ENCODE assay signal across 9 cellular contexts in the genomic region with DNA sequence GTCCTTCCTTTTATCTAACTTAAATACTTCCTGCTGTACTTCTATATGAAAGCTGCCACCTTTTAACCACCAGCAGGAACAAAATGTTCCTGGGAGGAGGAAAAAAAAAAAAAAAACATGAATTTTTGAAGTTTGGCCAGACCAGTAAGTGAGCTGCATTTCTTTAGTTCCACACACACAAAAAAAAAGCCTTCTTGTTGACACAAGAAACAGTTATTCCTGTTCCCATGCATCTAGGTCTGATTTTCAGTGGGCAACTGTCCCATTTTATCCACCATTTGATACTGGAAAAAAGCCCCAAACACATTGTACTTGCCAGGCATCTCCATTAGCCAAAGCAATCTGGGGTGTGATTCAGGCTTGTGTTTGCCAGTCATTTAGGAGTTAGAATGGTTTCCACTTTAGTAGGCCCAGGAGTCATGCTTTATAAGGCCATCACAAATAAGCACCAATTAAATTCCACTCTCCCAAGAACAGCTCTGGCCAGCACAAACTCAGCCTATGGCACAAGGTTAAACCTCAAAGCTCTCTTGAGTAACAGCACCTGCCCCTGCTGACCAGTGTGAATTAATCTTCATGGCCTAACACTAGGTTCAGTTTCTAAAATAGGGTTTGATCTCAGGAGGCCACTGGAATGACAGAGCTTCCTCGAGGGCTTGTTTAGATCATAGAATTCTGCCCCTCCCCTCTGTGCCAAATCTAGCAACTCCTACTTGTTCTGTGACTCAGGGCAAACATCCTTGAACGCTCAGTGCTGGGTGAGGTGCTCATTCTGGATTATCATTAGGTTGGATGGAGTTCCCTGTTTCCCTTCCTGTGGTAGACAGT.
DNase-seq lines count a peak whose midpoint lies in the region; ATAC-seq, FAIRE-seq and TF ChIP-seq lines count a peak whose summit lies in the region.
"Had no signal": no experiment of that assay in that cellular context is flagged by ENCODE, and none has a peak within 500 bp of the region (broad histone marks: within the 10 kb centered on the region; RNA-seq: fewer than 3 reads in every experiment).

No MANE protein-coding gene starts in this region.

- ATAC-seq in GM18517 (IDR thresholded peaks at IDR 0.05; ENCODE audit: unreplicated experiment) (no peak), GM18907 (IDR thresholded peaks at IDR 0.05; ENCODE audit: unreplicated experiment) (no peak), HG02970 (IDR thresholded peaks at IDR 0.05; ENCODE audit: low FRiP score, unreplicated experiment) (no peak)

- H3K27me3 ChIP-seq in small intestine (ENCODE audit: control insufficient read depth in 2 of 2, insufficient read depth in 2 of 2, low read length in 2 of 2) = no peaks in the 10 kb centered on the region
- H3K27me3 ChIP-seq: SJCRH30 had no signal

- TF ChIP-seq POLR2A in H54 (IDR thresholded peaks at IDR 0.05; ENCODE audit: low read depth, low read length) = no peak

- WGBS in small intestine, 3 donors = 19 to 33% (median 30%) methylated on average over 2 of the region's 2 CpGs

- H3K36me3 ChIP-seq in small intestine (ENCODE audit: control insufficient read depth in 2 of 2, insufficient read depth in 2 of 2, low read length in 2 of 2) = no peaks in the 10 kb centered on the region
- H3K36me3 ChIP-seq: SJCRH30 had no signal

- peaks cover 0 to 4% of the 10 kb centered on the region in 2 donors for H3K4me1 ChIP-seq in small intestine (ENCODE audit: control insufficient read depth in 2 of 2, insufficient read depth in 1 of 2, low read depth in 1 of 2, low read length in 1 of 2)

- FAIRE-seq in H54 (lab: Jason Lieb, UNC) (no peak), small intestine (lab: Jason Lieb, UNC) (no peak)

- no peaks in the 10 kb centered on the region for H3K9me3 ChIP-seq in small intestine (ENCODE audit: control insufficient read depth, low read depth)
- H3K9me3 ChIP-seq: SJCRH30 had no signal

- H3K27ac ChIP-seq in small intestine (ENCODE audit: low read depth in 1 of 2, low read length in 1 of 2) = peak overlapping the region in 1 of 2 donors; percentile 84
- H3K27ac ChIP-seq: SJCRH30 had no signal

- intact Hi-C loops in head of caudate nucleus (cut with DNase I) = no loop called here

- DNase-seq in H54 (ENCODE audit: insufficient read length, low spot score) (peak; percentile 13), SW 1271 (lab: John Stamatoyannopoulos, UW) (peak; percentile 19 to 33), head of caudate nucleus (peak in 26 of 42 donors; percentile 21 to 84 (median 50)), small intestine (peak; percentile 52), NCI-H187 (lab: John Stamatoyannopoulos, UW) (no peak)

- no peak overlapping the region for H3K4me3 ChIP-seq in small intestine (ENCODE audit: low read depth in 1 of 2, low read length in 2 of 2)
- H3K4me3 ChIP-seq: SJCRH30 had no signal

Comparison
In these comparisons a context has a peak if more than half of its experiments do, and no peak if none do; other contexts are left out.
1. DNase-seq: peak in H54 (single experiment), SW 1271 (2 of 2), head of caudate nucleus (26 of 42) and small intestine (single experiment); none in NCI-H187 (0 of 2).